Comparison of ENCODE assay signal across 10 cellular contexts in genomic region chr2:172438064-172438421, GRCh38. TPM values are rescaled to one million over a fixed set of nuclear protein-coding genes. Genes with fewer than 3 reads are reported as not detected.
DNase-seq lines count a peak whose midpoint lies in the region; ATAC-seq and TF ChIP-seq lines count a peak whose summit lies in the region.
"Had no signal": no experiment of that assay in that cellular context is flagged by ENCODE, and none has a peak within 500 bp of the region (broad histone marks: within the 10 kb centered on the region; RNA-seq: fewer than 3 reads in every experiment).

No MANE protein-coding gene starts in this region.

- DNase-seq in DND-41 (no peak), memory B cell (ENCODE audit: low spot score in 2 of 2) (no peak), SKM-1 (lab: John Stamatoyannopoulos, UW; ENCODE audit: unreplicated experiment) (no peak), germinal center (ENCODE audit: low spot score) (no peak), vagina (ENCODE audit: extremely low spot score in 2 of 2) (no peak)
- peak; percentile 38 to 48 for DNase-seq in activated CD4-positive, alpha-beta T cell treated with anti-CD3 and anti-CD28 coated beads for 24 hours (ENCODE audit: low read depth in 2 of 2)
- no peak for DNase-seq in activated T-helper 1 cell treated with anti-CD3 and anti-CD28 coated beads, Interleukin-12 subunit alpha, Interleukin-12 subunit beta, Interleukin-2, Interleukin-4 antibody, amounts not matched to agents 30 ng/mL and 10 ng/mL and 1 ng/mL, durations not matched to agents 14 hours and 24 hours and 36 hours (ENCODE audit: low spot score)

- H3K27me3 ChIP-seq in DND-41 (ENCODE audit: insufficient read depth, low read length, poor library complexity) (no peaks in the 10 kb centered on the region), vagina (no peaks in the 10 kb centered on the region)

- H3K4me3 Mint-ChIP-seq in memory B cell = no peak overlapping the region
- no peak overlapping the region for H3K4me3 Mint-ChIP-seq in activated T-helper 1 cell treated with anti-CD3 and anti-CD28 coated beads, Interleukin-12 subunit alpha, Interleukin-12 subunit beta, Interleukin-2, Interleukin-4 antibody, amounts not matched to agents 30 ng/mL and 10 ng/mL and 1 ng/mL, durations not matched to agents 14 hours and 24 hours and 36 hours

- peak overlapping the region; percentile 55 for H3K4me2 ChIP-seq in DND-41 (ENCODE audit: insufficient read depth, low read length)

- no peaks in the 10 kb centered on the region; the same call in 1 of the 2 replicates for H4K20me1 ChIP-seq in DND-41 (ENCODE audit: insufficient read depth, low read length)

- no peaks in the 10 kb centered on the region for H3K36me3 Mint-ChIP-seq in memory B cell
- H3K36me3 Mint-ChIP-seq in activated T-helper 1 cell treated with anti-CD3 and anti-CD28 coated beads, Interleukin-12 subunit alpha, Interleukin-12 subunit beta, Interleukin-2, Interleukin-4 antibody, amounts not matched to agents 30 ng/mL and 10 ng/mL and 1 ng/mL, durations not matched to agents 14 hours and 24 hours and 36 hours (ENCODE audit: low read depth) = peaks cover 2% of the 10 kb centered on the region

- no peaks in the 10 kb centered on the region for H3K36me3 ChIP-seq in DND-41 (ENCODE audit: insufficient read depth, low read length)
- no peaks in the 10 kb centered on the region for H3K36me3 ChIP-seq in vagina
- H3K36me3 ChIP-seq: gastroesophageal sphincter had no signal

- TF ChIP-seq CTCF in DND-41 (IDR thresholded peaks at IDR 0.05; ENCODE audit: borderline replicate concordance, extremely low read depth, low read length, poor library complexity, severe bottlenecking) (no peak), vagina (IDR thresholded peaks at IDR 0.05) (no peak)

- H2AFZ ChIP-seq in DND-41 (ENCODE audit: low read depth, low read length) = peak overlapping the region; percentile 17; the same call in 1 of the 2 replicates

- ATAC-seq in DND-41 (ENCODE audit: insufficient read depth, low read depth) (peak; percentile 64), HG02852 (IDR thresholded peaks at IDR 0.05; ENCODE audit: unreplicated experiment) (peak; percentile 26), memory B cell (ENCODE audit: low read depth) (peak; percentile 43)
- ATAC-seq: gastroesophageal sphincter had no signal

- peak overlapping the region in 1 of 2 experiments; percentile 18; a peak in 1 of 4 replicates for H3K4me3 ChIP-seq in DND-41 (ENCODE audit: low read depth in 1 of 2, low read length in 2 of 2)
- H3K4me3 ChIP-seq in vagina = no peak overlapping the region
- H3K4me3 ChIP-seq: skin epidermis had no signal

- H3K79me2 ChIP-seq in DND-41 (ENCODE audit: insufficient read depth, low read length) = no peaks in the 10 kb centered on the region

- H3K27me3 Mint-ChIP-seq in memory B cell = peaks cover 2% of the 10 kb centered on the region
- H3K27me3 Mint-ChIP-seq in activated T-helper 1 cell treated with anti-CD3 and anti-CD28 coated beads, Interleukin-12 subunit alpha, Interleukin-12 subunit beta, Interleukin-2, Interleukin-4 antibody, amounts not matched to agents 30 ng/mL and 10 ng/mL and 1 ng/mL, durations not matched to agents 14 hours and 24 hours and 36 hours (ENCODE audit: insufficient read depth) = peaks cover 6% of the 10 kb centered on the region

- H3K27ac ChIP-seq in DND-41 (ENCODE audit: low read length) (no peak overlapping the region), vagina (no peak overlapping the region)
- H3K27ac ChIP-seq: gastroesophageal sphincter had no signal

- peaks cover 32% of the 10 kb centered on the region for H3K4me1 ChIP-seq in DND-41 (ENCODE audit: insufficient read depth, low read length)
- peaks cover 53% of the 10 kb centered on the region for H3K4me1 ChIP-seq in vagina

- H3K9me3 ChIP-seq in DND-41 (ENCODE audit: insufficient read depth, low read length, severe bottlenecking) (no peaks in the 10 kb centered on the region), vagina (no peaks in the 10 kb centered on the region)
- H3K9me3 ChIP-seq: gastroesophageal sphincter had no signal

- H3K4me1 Mint-ChIP-seq in memory B cell = peaks cover 4% of the 10 kb centered on the region
- peaks cover 44% of the 10 kb centered on the region for H3K4me1 Mint-ChIP-seq in activated T-helper 1 cell treated with anti-CD3 and anti-CD28 coated beads, Interleukin-12 subunit alpha, Interleukin-12 subunit beta, Interleukin-2, Interleukin-4 antibody, amounts not matched to agents 30 ng/mL and 10 ng/mL and 1 ng/mL, durations not matched to agents 14 hours and 24 hours and 36 hours (ENCODE audit: low read depth)

- H3K27ac Mint-ChIP-seq in memory B cell = no peak overlapping the region
- H3K27ac Mint-ChIP-seq in activated T-helper 1 cell treated with anti-CD3 and anti-CD28 coated beads, Interleukin-12 subunit alpha, Interleukin-12 subunit beta, Interleukin-2, Interleukin-4 antibody, amounts not matched to agents 30 ng/mL and 10 ng/mL and 1 ng/mL, durations not matched to agents 14 hours and 24 hours and 36 hours = no peak overlapping the region

- H3K9me3 Mint-ChIP-seq in memory B cell = no peaks in the 10 kb centered on the region
- no peaks in the 10 kb centered on the region for H3K9me3 Mint-ChIP-seq in activated T-helper 1 cell treated with anti-CD3 and anti-CD28 coated beads, Interleukin-12 subunit alpha, Interleukin-12 subunit beta, Interleukin-2, Interleukin-4 antibody, amounts not matched to agents 30 ng/mL and 10 ng/mL and 1 ng/mL, durations not matched to agents 14 hours and 24 hours and 36 hours

- no peak for TF ChIP-seq POLR2A in vagina (IDR thresholded peaks at IDR 0.05)

- no peak overlapping the region for H3K9ac ChIP-seq in DND-41 (ENCODE audit: low read depth, low read length)

- intact Hi-C loops in vagina (cut with DNase I) = no loop called here
- intact Hi-C loops in activated T-helper 1 cell treated with anti-CD3 and anti-CD28 coated beads, Interleukin-12 subunit alpha, Interleukin-12 subunit beta, Interleukin-2, Interleukin-4 antibody, amounts not matched to agents 30 ng/mL and 10 ng/mL and 1 ng/mL, durations not matched to agents 14 hours and 24 hours and 36 hours (cut with micrococcal nuclease) = loop anchor here (1.0 kb wide), 1 partner anchor 8 kb away; no protein-coding TSS in a partner anchor

RNA-seq across cellular contexts. Expression of gene ITGA6, which starts 10.7 kb away (rescaled TPM):
- total RNA-seq in vagina = 82.3 TPM
- 1.9 TPM in 2 replicates for total RNA-seq in activated T-helper 1 cell treated with anti-CD3 and anti-CD28 coated beads, Interleukin-12 subunit alpha, Interleukin-12 subunit beta, Interleukin-2, Interleukin-4 antibody, amounts not matched to agents 30 ng/mL and 10 ng/mL and 1 ng/mL, durations not matched to agents 14 hours and 24 hours and 36 hours

Comparison
In these comparisons a context has a peak if more than half of its experiments do, and no peak if none do; other contexts are left out.
1. DNase-seq: peak in activated CD4-positive, alpha-beta T cell treated with anti-CD3 and anti-CD28 coated beads for 24 hours (2 of 2); none in DND-41 (single experiment), memory B cell (0 of 2), SKM-1 (single experiment), germinal center (single experiment), vagina (0 of 2) and activated T-helper 1 cell treated with anti-CD3 and anti-CD28 coated beads, Interleukin-12 subunit alpha, Interleukin-12 subunit beta, Interleukin-2, Interleukin-4 antibody, amounts not matched to agents 30 ng/mL and 10 ng/mL and 1 ng/mL, durations not matched to agents 14 hours and 24 hours and 36 hours (single experiment).
2. RNA of gene ITGA6, which starts 10.7 kb away (total RNA-seq): 82.3 TPM in vagina (single experiment); 1.9 TPM in activated T-helper 1 cell treated with anti-CD3 and anti-CD28 coated beads, Interleukin-12 subunit alpha, Interleukin-12 subunit beta, Interleukin-2, Interleukin-4 antibody, amounts not matched to agents 30 ng/mL and 10 ng/mL and 1 ng/mL, durations not matched to agents 14 hours and 24 hours and 36 hours; every median in the first group is over 10 times any median in the second.
3. Peak in every context shown above with its lines, with median percentiles within 50 percentile points of each other: ATAC-seq.